In genomic region chr13:31904941-31905824, GRCh38 we compare ENCODE assay signal across 20 cellular contexts.
"Had no signal": no experiment of that assay in that cellular context is flagged by ENCODE, and none has a peak within 500 bp of the region (broad histone marks: within the 10 kb centered on the region; RNA-seq: fewer than 3 reads in every experiment).

No MANE protein-coding gene starts in this region.

- H3K27me3 Mint-ChIP-seq: naive B cell had no signal

- H3K4me3 ChIP-seq: mucosa of descending colon, ovary, stomach had no signal

- H3K27ac Mint-ChIP-seq: activated B cell treated with CpG ODN at 0.5 μM for 24 hours; activated CD8-positive, alpha-beta T cell treated with anti-CD3 and anti-CD28 coated beads for 36 hours; activated naive CD4-positive, alpha-beta T cell treated with anti-CD3 and anti-CD28 coated beads, Interleukin-2, amount 10 ng/mL, durations not matched to agents 7 days and 5 days; naive B cell; stimulated activated effector memory CD8-positive, alpha-beta T cell treated with anti-CD3 and anti-CD28 coated beads, Interleukin-12 subunit alpha, Interleukin-12 subunit beta, amount 100 ng/mL, for 72 hours; T-helper 2 cell treated with Interferon-gamma antibody and Interleukin-4, amounts not matched to agents 5 μg/mL and 100 μg/mL, for 36 hours; type B pancreatic cell had no signal

- H3K9me3 Mint-ChIP-seq: activated B cell treated with CpG ODN at 0.5 μM for 24 hours; activated CD8-positive, alpha-beta T cell treated with anti-CD3 and anti-CD28 coated beads for 36 hours; activated naive CD4-positive, alpha-beta T cell treated with anti-CD3 and anti-CD28 coated beads, Interleukin-2, amount 10 ng/mL, durations not matched to agents 7 days and 5 days; activated T-cell treated with anti-CD3 and anti-CD28 coated beads, Interleukin-2, amount 50 U/mL, for 4 hours; stimulated activated effector memory CD8-positive, alpha-beta T cell treated with anti-CD3 and anti-CD28 coated beads, Interleukin-12 subunit alpha, Interleukin-12 subunit beta, amount 100 ng/mL, for 72 hours; T-helper 2 cell treated with Interferon-gamma antibody and Interleukin-4, amounts not matched to agents 5 μg/mL and 100 μg/mL, for 36 hours; type B pancreatic cell had no signal

- H3K27me3 ChIP-seq: ascending aorta, ovary, stomach had no signal

- H3K27ac ChIP-seq: ascending aorta, ovary, stomach had no signal

- DNase-seq: activated B cell treated with CpG ODN at 0.5 μM for 24 hours; activated CD4-positive, alpha-beta T cell treated with anti-CD3 and anti-CD28 coated beads for 4 hours; activated CD8-positive, alpha-beta memory T cell treated with anti-CD3 and anti-CD28 coated beads, Interleukin-2, amount 50 U/mL, for 4 hours; activated CD8-positive, alpha-beta T cell treated with anti-CD3 and anti-CD28 coated beads for 36 hours; activated effector memory CD4-positive, alpha-beta T cell treated with Interleukin-2 at 50 U/mL for 16 hours; activated naive CD4-positive, alpha-beta T cell treated with anti-CD3 and anti-CD28 coated beads, Interleukin-2, amount 10 ng/mL, durations not matched to agents 7 days and 5 days; activated T-cell treated with anti-CD3 and anti-CD28 coated beads, Interleukin-2, amount 50 U/mL, for 4 hours; cerebellar nuclear complex; effector CD8-positive, alpha-beta T cell; left cardiac atrium; mesenchymal stem cell; mucosa of descending colon; naive B cell; ovary; stimulated activated CD4-positive, alpha-beta T cell treated with anti-CD3 and anti-CD28 coated beads, Interleukin-4, amount 100 ng/mL, for 24 hours; stomach had no signal

- H3K4me1 Mint-ChIP-seq: naive B cell had no signal

- H3K36me3 ChIP-seq: ascending aorta, ovary, stomach had no signal

- H3K36me3 Mint-ChIP-seq: activated naive CD4-positive, alpha-beta T cell treated with anti-CD3 and anti-CD28 coated beads, Interleukin-2, amount 10 ng/mL, durations not matched to agents 7 days and 5 days; naive B cell; stimulated activated effector memory CD8-positive, alpha-beta T cell treated with anti-CD3 and anti-CD28 coated beads, Interleukin-12 subunit alpha, Interleukin-12 subunit beta, amount 100 ng/mL, for 72 hours; type B pancreatic cell had no signal

- H3K9me3 ChIP-seq: ascending aorta, mucosa of descending colon, ovary, stomach had no signal

- H3K4me3 Mint-ChIP-seq: activated B cell treated with CpG ODN at 0.5 μM for 24 hours; activated CD8-positive, alpha-beta T cell treated with anti-CD3 and anti-CD28 coated beads for 36 hours; activated naive CD4-positive, alpha-beta T cell treated with anti-CD3 and anti-CD28 coated beads, Interleukin-2, amount 10 ng/mL, durations not matched to agents 7 days and 5 days; activated T-cell treated with anti-CD3 and anti-CD28 coated beads, Interleukin-2, amount 50 U/mL, for 4 hours; naive B cell; stimulated activated effector memory CD8-positive, alpha-beta T cell treated with anti-CD3 and anti-CD28 coated beads, Interleukin-12 subunit alpha, Interleukin-12 subunit beta, amount 100 ng/mL, for 72 hours; type B pancreatic cell had no signal
